In genomic region chr10:114908896-114909295, GRCh38 we compare ENCODE assay signal across 22 cellular contexts.
"Had no signal": no experiment of that assay in that cellular context is flagged by ENCODE, and none has a peak within 500 bp of the region (broad histone marks: within the 10 kb centered on the region; RNA-seq: fewer than 3 reads in every experiment).

No MANE protein-coding gene starts in this region.

- H3K36me3 Mint-ChIP-seq: memory B cell; naive thymus-derived CD8-positive, alpha-beta T cell had no signal

- H3K36me3 ChIP-seq: colonic mucosa, gastrocnemius medialis, heart right ventricle, left ventricle myocardium inferior, lower lobe of right lung, ovary, right atrium auricular region, sigmoid colon, stomach, thoracic aorta, transverse colon had no signal

- H3K4me3 ChIP-seq: colonic mucosa, gastrocnemius medialis, heart right ventricle, left ventricle myocardium inferior, lower lobe of right lung, mucosa of descending colon, ovary, right atrium auricular region, sigmoid colon, skin epidermis, stomach, thoracic aorta, transverse colon had no signal

- ATAC-seq: gastrocnemius medialis; heart right ventricle; lower lobe of right lung; mucosa of descending colon; naive thymus-derived CD8-positive, alpha-beta T cell had no signal

- H3K27me3 ChIP-seq: colonic mucosa, gastrocnemius medialis, heart right ventricle, ovary, right atrium auricular region, sigmoid colon, stomach, transverse colon had no signal

- H3K27ac ChIP-seq: colonic mucosa, gastrocnemius medialis, heart right ventricle, left ventricle myocardium inferior, lower lobe of right lung, ovary, right atrium auricular region, sigmoid colon, skin epidermis, stomach, thoracic aorta, transverse colon had no signal

- H3K9me3 Mint-ChIP-seq: naive thymus-derived CD8-positive, alpha-beta T cell; neural crest cell had no signal

- H3K4me1 Mint-ChIP-seq: memory B cell; naive thymus-derived CD8-positive, alpha-beta T cell had no signal

- H3K4me3 Mint-ChIP-seq: memory B cell; naive thymus-derived CD8-positive, alpha-beta T cell; neural crest cell had no signal

- H3K4me1 ChIP-seq: colonic mucosa, gastrocnemius medialis, heart right ventricle, left ventricle myocardium inferior, lower lobe of right lung, right atrium auricular region, sigmoid colon, stomach, transverse colon had no signal

- H3K9me3 ChIP-seq: colonic mucosa, gastrocnemius medialis, heart right ventricle, left ventricle myocardium inferior, lower lobe of right lung, mucosa of descending colon, ovary, right atrium auricular region, sigmoid colon, stomach, thoracic aorta, transverse colon had no signal

- DNase-seq: colonic mucosa; dermis blood vessel endothelial cell; erythroblast; gastrocnemius medialis; heart right ventricle; islet precursor cell; left cardiac atrium; left ventricle myocardium inferior; lower lobe of right lung; mucosa of descending colon; naive thymus-derived CD8-positive, alpha-beta T cell; ovary; sigmoid colon; stimulated activated naive CD4-positive, alpha-beta T cell; stomach; substantia nigra; transverse colon had no signal

- H3K27ac Mint-ChIP-seq: memory B cell; naive thymus-derived CD8-positive, alpha-beta T cell had no signal
